In the genomic region with DNA sequence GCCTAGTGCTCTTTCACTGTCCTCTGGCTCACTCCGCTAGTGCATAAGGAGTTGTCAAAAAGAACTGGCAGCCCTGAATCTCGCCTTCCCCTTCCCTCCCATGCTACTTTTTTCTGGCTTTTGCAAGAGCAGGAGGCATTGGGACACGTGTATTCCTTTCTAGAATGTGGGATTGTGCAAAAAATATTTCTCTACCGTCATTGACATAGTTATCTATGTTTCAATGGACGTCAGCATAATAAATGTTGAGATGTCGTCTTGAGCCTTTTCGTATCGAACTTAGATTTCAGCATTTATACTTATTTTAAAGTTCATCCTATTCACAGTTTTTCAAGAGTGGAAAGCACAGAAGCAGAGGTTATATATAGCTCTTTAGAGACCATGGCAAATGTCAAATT, we compare ENCODE assay signal across 1 cellular context.
TF ChIP-seq lines count a peak whose summit lies in the region.

No MANE protein-coding gene starts in this region.

TF ChIP-seq in SK-N-SH treated with all-trans-retinoic acid at 6 μM for 48 hours, 23 proteins besides CTCF, POLR2A, EP300 and RAD21 (continued from another document):
- TF ChIP-seq OSR1 (CRISPR knock-in tag; IDR thresholded peaks at IDR 0.05) (no peak), GLIS3 (CRISPR knock-in tag; IDR thresholded peaks at IDR 0.05) (no peak)
